In genomic region chr3:71785594-71786472, GRCh38 we compare ENCODE assay signal across 1 cellular context.
TF ChIP-seq lines count a peak whose summit lies in the region.

No MANE protein-coding gene starts in this region.

TF ChIP-seq in H1, 55 proteins besides CTCF, POLR2A, EP300 and RAD21 (continued from another document):
- TF ChIP-seq RNF2 (IDR thresholded peaks at IDR 0.05; ENCODE audit: borderline replicate concordance, low read depth, low read length, missing control alignments, poor library complexity, severe bottlenecking), result peak; percentile 30
- TF ChIP-seq E2F6 (IDR thresholded peaks at IDR 0.05), result no peak; the same call in 1 of the 2 replicates
- TF ChIP-seq SUZ12 (IDR thresholded peaks at IDR 0.05; ENCODE audit: low read length), result peak; percentile 81
- no peak for TF ChIP-seq SRF (IDR thresholded peaks at IDR 0.05; ENCODE audit: low read depth, low read length)
- TF ChIP-seq BCL11A (IDR thresholded peaks at IDR 0.05; ENCODE audit: low read depth in 2 of 2, low read length in 2 of 2), result no peak
- no peak for TF ChIP-seq TCF12 (IDR thresholded peaks at IDR 0.05; ENCODE audit: low read depth, low read length)
- TF ChIP-seq EZH2 (IDR thresholded peaks at IDR 0.05; ENCODE audit: low read depth, low read length, severe bottlenecking), result peak; percentile 77
- TF ChIP-seq ASH2L (IDR thresholded peaks at IDR 0.05; ENCODE audit: low read length), result no peak
- TF ChIP-seq SAP30 (IDR thresholded peaks at IDR 0.05; ENCODE audit: insufficient read depth, insufficient replicate concordance, low read length), result no peak
- no peak for TF ChIP-seq SIRT6 (IDR thresholded peaks at IDR 0.05; ENCODE audit: low read length)
- TF ChIP-seq TEAD4 (IDR thresholded peaks at IDR 0.05; ENCODE audit: low read depth, low read length), result no peak
- no peak for TF ChIP-seq HDAC6 (IDR thresholded peaks at IDR 0.05; ENCODE audit: low read depth, low read length)
- TF ChIP-seq, protein P1, sequence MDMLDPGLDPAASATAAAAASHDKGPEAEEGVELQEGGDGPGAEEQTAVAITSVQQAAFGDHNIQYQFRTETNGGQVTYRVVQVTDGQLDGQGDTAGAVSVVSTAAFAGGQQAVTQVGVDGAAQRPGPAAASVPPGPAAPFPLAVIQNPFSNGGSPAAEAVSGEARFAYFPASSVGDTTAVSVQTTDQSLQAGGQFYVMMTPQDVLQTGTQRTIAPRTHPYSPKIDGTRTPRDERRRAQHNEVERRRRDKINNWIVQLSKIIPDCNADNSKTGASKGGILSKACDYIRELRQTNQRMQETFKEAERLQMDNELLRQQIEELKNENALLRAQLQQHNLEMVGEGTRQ (IDR thresholded peaks at IDR 0.05; ENCODE audit: low read length), result no peak
TF ChIP-seq in H1: peak in this region for 3.
